Comparison of ENCODE assay signal across 10 cellular contexts in the genomic region with DNA sequence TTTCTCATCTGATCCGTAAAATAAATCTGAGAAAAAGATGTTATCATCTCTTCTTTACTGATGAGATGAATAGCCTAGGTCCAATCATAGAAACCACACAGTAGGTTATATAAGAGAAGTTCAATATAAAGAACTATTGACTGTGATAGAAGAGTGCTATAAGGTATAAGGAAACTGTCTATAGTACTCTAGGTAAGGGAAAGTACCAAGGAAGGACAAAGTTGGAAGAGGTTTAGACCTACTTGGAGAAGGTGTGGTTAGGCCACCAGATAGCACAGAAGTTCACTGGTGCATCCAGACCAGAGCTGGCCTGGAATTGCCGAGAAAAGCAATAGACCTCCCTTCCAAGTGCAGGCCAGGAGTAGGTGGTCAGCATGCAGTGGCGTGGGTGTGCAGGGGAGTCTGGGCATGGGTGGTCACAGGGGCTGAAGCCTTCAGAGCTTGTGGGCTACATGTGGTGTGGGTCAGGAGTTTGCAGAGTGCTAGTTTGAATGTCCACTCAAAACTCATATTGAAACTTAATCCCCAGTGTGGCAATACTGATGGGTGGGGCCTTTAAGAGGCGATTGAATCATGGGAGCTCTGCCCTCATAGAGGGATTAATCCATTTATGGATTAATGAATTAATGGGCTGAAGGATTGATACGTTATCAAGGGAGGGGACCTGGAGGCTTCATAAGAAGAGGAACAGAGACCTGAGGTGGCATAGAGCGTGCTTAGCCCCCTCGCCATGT.
DNase-seq lines count a peak whose midpoint lies in the region; ATAC-seq lines count a peak whose summit lies in the region.
"Had no signal": no experiment of that assay in that cellular context is flagged by ENCODE, and none has a peak within 500 bp of the region (broad histone marks: within the 10 kb centered on the region; RNA-seq: fewer than 3 reads in every experiment).

No MANE protein-coding gene starts in this region.

- no peak overlapping the region for H3K4me3 ChIP-seq in naive thymus-derived CD4-positive, alpha-beta T cell (ENCODE audit: low read length)

- H3K27me3 Mint-ChIP-seq in activated CD4-positive, alpha-beta memory T cell treated with anti-CD3 and anti-CD28 coated beads for 36 hours: peaks cover 3% of the 10 kb centered on the region
- peaks cover 41% of the 10 kb centered on the region for H3K27me3 Mint-ChIP-seq in activated CD4-positive, alpha-beta memory T cell treated with anti-CD3 and anti-CD28 coated beads, Interleukin-2, amount 10 ng/mL, durations not matched to agents 7 days and 5 days
- no peaks in the 10 kb centered on the region for H3K27me3 Mint-ChIP-seq in activated naive CD8-positive, alpha-beta T cell
- H3K27me3 Mint-ChIP-seq in naive thymus-derived CD4-positive, alpha-beta T cell: peaks cover 0 to 36% (median 0%) of the 10 kb centered on the region in 5 donors

- peaks cover 7 to 14% of the 10 kb centered on the region in 2 donors for H3K4me1 ChIP-seq in naive thymus-derived CD4-positive, alpha-beta T cell (ENCODE audit: control insufficient read depth in 2 of 2, insufficient read depth in 2 of 2, low read length in 2 of 2)

- H3K9me3 Mint-ChIP-seq in activated CD4-positive, alpha-beta memory T cell treated with anti-CD3 and anti-CD28 coated beads for 36 hours: no peaks in the 10 kb centered on the region
- H3K9me3 Mint-ChIP-seq in activated CD4-positive, alpha-beta memory T cell treated with anti-CD3 and anti-CD28 coated beads, Interleukin-2, amount 10 ng/mL, durations not matched to agents 7 days and 5 days: no peaks in the 10 kb centered on the region
- H3K9me3 Mint-ChIP-seq in activated naive CD8-positive, alpha-beta T cell (ENCODE audit: low read depth): no peaks in the 10 kb centered on the region
- no peaks in the 10 kb centered on the region for H3K9me3 Mint-ChIP-seq in naive thymus-derived CD4-positive, alpha-beta T cell

- no peak for DNase-seq in activated CD4-positive, alpha-beta memory T cell treated with anti-CD3 and anti-CD28 coated beads for 36 hours
- DNase-seq in activated CD4-positive, alpha-beta memory T cell treated with anti-CD3 and anti-CD28 coated beads, Interleukin-2, amount 10 ng/mL, durations not matched to agents 7 days and 5 days: no peak
- no peak for DNase-seq in naive thymus-derived CD4-positive, alpha-beta T cell
- DNase-seq in foreskin melanocyte: no peak
- no peak for DNase-seq in NCI-H2227 treated with DMSO at 0.1 percent for 48 hours (lab: John Stamatoyannopoulos, UW)
- DNase-seq: activated CD4-positive, CD25-positive, alpha-beta regulatory T cell; NCI-H1048 had no signal

- no peaks in the 10 kb centered on the region for H3K9me3 ChIP-seq in naive thymus-derived CD4-positive, alpha-beta T cell (ENCODE audit: control insufficient read depth in 2 of 3, low read length in 3 of 3)

- H3K36me3 ChIP-seq in naive thymus-derived CD4-positive, alpha-beta T cell (ENCODE audit: control insufficient read depth in 2 of 3, insufficient read depth in 3 of 3, low read length in 3 of 3): no peaks in the 10 kb centered on the region

- H3K27ac ChIP-seq in naive thymus-derived CD4-positive, alpha-beta T cell (ENCODE audit: low read depth, low read length): no peak overlapping the region

- H3K27me3 ChIP-seq in naive thymus-derived CD4-positive, alpha-beta T cell (ENCODE audit: control insufficient read depth in 2 of 2, insufficient read depth in 2 of 2, low read length in 2 of 2): no peaks in the 10 kb centered on the region

- ATAC-seq in HG03108 (IDR thresholded peaks at IDR 0.05; ENCODE audit: unreplicated experiment) (peak; percentile 3), GM19351 (IDR thresholded peaks at IDR 0.05; ENCODE audit: unreplicated experiment) (no peak)
- ATAC-seq in naive thymus-derived CD4-positive, alpha-beta T cell: peak; percentile 1

- peaks cover 85% of the 10 kb centered on the region for H3K4me1 Mint-ChIP-seq in activated CD4-positive, alpha-beta memory T cell treated with anti-CD3 and anti-CD28 coated beads for 36 hours (ENCODE audit: low read depth)
- H3K4me1 Mint-ChIP-seq in activated CD4-positive, alpha-beta memory T cell treated with anti-CD3 and anti-CD28 coated beads, Interleukin-2, amount 10 ng/mL, durations not matched to agents 7 days and 5 days: peaks cover 54% of the 10 kb centered on the region
- peaks cover 57% of the 10 kb centered on the region for H3K4me1 Mint-ChIP-seq in activated naive CD8-positive, alpha-beta T cell (ENCODE audit: low read depth)
- H3K4me1 Mint-ChIP-seq in naive thymus-derived CD4-positive, alpha-beta T cell: peaks cover 23 to 61% (median 39%) of the 10 kb centered on the region in 7 donors

- intact Hi-C loops in activated CD4-positive, alpha-beta memory T cell treated with anti-CD3 and anti-CD28 coated beads for 36 hours (cut with micrococcal nuclease): loop anchor here (1.0 to 5.0 kb wide), 6 partner anchors 20 to 1360 kb away; a partner anchor contains a TSS
- intact Hi-C loops in naive thymus-derived CD4-positive, alpha-beta T cell (cut with micrococcal nuclease): loop anchor here in 1 of 2 donors (5.0 kb wide), 2 partner anchors 130 to 595 kb away; a partner anchor contains a TSS

- H3K27ac Mint-ChIP-seq in activated CD4-positive, alpha-beta memory T cell treated with anti-CD3 and anti-CD28 coated beads for 36 hours: peak overlapping the region; percentile 89
- H3K27ac Mint-ChIP-seq in activated CD4-positive, alpha-beta memory T cell treated with anti-CD3 and anti-CD28 coated beads, Interleukin-2, amount 10 ng/mL, durations not matched to agents 7 days and 5 days: no peak overlapping the region
- peak overlapping the region; percentile 85 for H3K27ac Mint-ChIP-seq in activated naive CD8-positive, alpha-beta T cell
- peak overlapping the region in 2 of 9 donors; percentile 23 to 29 for H3K27ac Mint-ChIP-seq in naive thymus-derived CD4-positive, alpha-beta T cell

- H3K4me3 Mint-ChIP-seq in activated CD4-positive, alpha-beta memory T cell treated with anti-CD3 and anti-CD28 coated beads for 36 hours: no peak overlapping the region
- no peak overlapping the region for H3K4me3 Mint-ChIP-seq in activated CD4-positive, alpha-beta memory T cell treated with anti-CD3 and anti-CD28 coated beads, Interleukin-2, amount 10 ng/mL, durations not matched to agents 7 days and 5 days
- peak overlapping the region; percentile 46 for H3K4me3 Mint-ChIP-seq in activated naive CD8-positive, alpha-beta T cell
- no peak overlapping the region for H3K4me3 Mint-ChIP-seq in naive thymus-derived CD4-positive, alpha-beta T cell

- H3K36me3 Mint-ChIP-seq in activated CD4-positive, alpha-beta memory T cell treated with anti-CD3 and anti-CD28 coated beads for 36 hours: no peaks in the 10 kb centered on the region
- no peaks in the 10 kb centered on the region for H3K36me3 Mint-ChIP-seq in activated CD4-positive, alpha-beta memory T cell treated with anti-CD3 and anti-CD28 coated beads, Interleukin-2, amount 10 ng/mL, durations not matched to agents 7 days and 5 days (ENCODE audit: low read depth)
- H3K36me3 Mint-ChIP-seq in activated naive CD8-positive, alpha-beta T cell: no peaks in the 10 kb centered on the region
- no peaks in the 10 kb centered on the region for H3K36me3 Mint-ChIP-seq in naive thymus-derived CD4-positive, alpha-beta T cell

- POLR2A ChIA-PET in activated CD4-positive, alpha-beta memory T cell treated with anti-CD3 and anti-CD28 coated beads for 36 hours (lab: Charles Lee): interaction anchor here (1.0 to 6.6 kb wide), 7 partner anchors 9 to 496 kb away, joined by 3 to 34 read pairs (median 3); a partner anchor contains a TSS
- POLR2A ChIA-PET in activated CD4-positive, alpha-beta memory T cell treated with anti-CD3 and anti-CD28 coated beads, Interleukin-2, amount 10 ng/mL, durations not matched to agents 7 days and 5 days (lab: Charles Lee): interaction anchor here (1.3 to 1.7 kb wide), 3 partner anchors 20 to 146 kb away, joined by 3 to 7 read pairs (median 4); no protein-coding TSS in a partner anchor
- POLR2A ChIA-PET in naive thymus-derived CD4-positive, alpha-beta T cell (lab: Charles Lee): no interaction called here

- CTCF ChIA-PET in activated CD4-positive, alpha-beta memory T cell treated with anti-CD3 and anti-CD28 coated beads for 36 hours (lab: Charles Lee): interaction anchor here (1.1 to 5.3 kb wide), 6 partner anchors 12 to 221 kb away, joined by 4 to 35 read pairs (median 6); no protein-coding TSS in a partner anchor
- CTCF ChIA-PET in activated CD4-positive, alpha-beta memory T cell treated with anti-CD3 and anti-CD28 coated beads, Interleukin-2, amount 10 ng/mL, durations not matched to agents 7 days and 5 days (lab: Charles Lee): interaction anchor here (2.8 to 6.3 kb wide), 3 partner anchors 13 to 226 kb away, joined by 15 to 32 read pairs (median 15); no protein-coding TSS in a partner anchor
- CTCF ChIA-PET in naive thymus-derived CD4-positive, alpha-beta T cell (lab: Charles Lee): interaction anchor here (1.0 to 3.0 kb wide), 2 partner anchors 13 to 221 kb away, joined by 3 to 22 read pairs; no protein-coding TSS in a partner anchor
